8 cellular contexts compared by ENCODE assay signal in the genomic region with DNA sequence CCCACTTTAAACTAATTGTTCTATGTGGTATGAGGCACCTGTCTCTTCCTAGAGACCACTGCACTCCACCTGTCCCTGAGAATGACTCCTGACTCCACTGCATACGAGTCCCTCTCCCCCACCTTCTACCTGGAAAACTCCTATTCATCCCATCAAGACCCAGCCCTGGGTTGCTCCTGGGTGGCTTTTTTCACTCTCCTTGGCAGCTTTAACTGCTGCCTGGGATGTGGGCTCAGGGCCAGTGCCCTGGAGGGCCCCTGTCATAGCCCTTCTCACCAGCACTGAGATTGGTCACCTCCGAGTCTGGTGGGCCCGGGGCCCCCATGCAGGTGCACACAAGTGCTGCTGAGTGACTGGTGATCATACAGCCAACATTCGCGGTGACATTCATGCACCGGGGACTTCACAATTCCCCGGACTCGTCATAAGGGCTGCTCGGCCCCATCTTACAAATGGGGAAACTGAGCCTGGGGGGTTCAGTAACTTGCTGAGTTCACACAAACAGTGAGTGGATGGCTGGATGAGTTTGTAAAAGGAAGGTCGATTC. TPM values are rescaled to one million over a fixed set of nuclear protein-coding genes. Genes with fewer than 3 reads are reported as not detected.
DNase-seq lines count a peak whose midpoint lies in the region; ATAC-seq, FAIRE-seq and TF ChIP-seq lines count a peak whose summit lies in the region.

No MANE protein-coding gene starts in this region.

- no TSS peak for BruUV-seq in HepG2 (replicated peaks; lab: Mats Ljungman, UMichigan)

- H3K36me3 ChIP-seq in HepG2 (replicated peaks in 1 of 2; ENCODE audit: control insufficient read depth in 1 of 2, insufficient read depth in 2 of 2, low read length in 2 of 2) (no peaks in the 10 kb centered on the region), suprapubic skin (no peaks in the 10 kb centered on the region)

- H3K4me1 ChIP-seq in HepG2 (ENCODE audit: insufficient read depth, low read length) (peaks cover 39% of the 10 kb centered on the region), suprapubic skin (peaks cover 22% of the 10 kb centered on the region)

- H3K27me3 Mint-ChIP-seq in activated naive CD4-positive, alpha-beta T cell treated with anti-CD3 and anti-CD28 coated beads, Interleukin-2, amount 10 ng/mL, durations not matched to agents 7 days and 5 days = peaks cover 10% of the 10 kb centered on the region
- peaks cover 10% of the 10 kb centered on the region for H3K27me3 Mint-ChIP-seq in activated naive CD8-positive, alpha-beta T cell treated with anti-CD3 and anti-CD28 coated beads, Interleukin-2, amount 10 ng/mL, durations not matched to agents 7 days and 5 days

- H3K9me3 ChIP-seq in HepG2 (ENCODE audit: low read length) (no peaks in the 10 kb centered on the region), suprapubic skin (no peaks in the 10 kb centered on the region)

- H3K27me3 ChIP-seq in HepG2 (ENCODE audit: control insufficient read depth in 1 of 2, insufficient read depth in 2 of 2, low read length in 2 of 2) = peaks cover 0 to 15% of the 10 kb centered on the region in 2 experiments; a peak in 1 of 5 replicates
- no peaks in the 10 kb centered on the region for H3K27me3 ChIP-seq in suprapubic skin

- no peak overlapping the region for H3K27ac Mint-ChIP-seq in activated naive CD4-positive, alpha-beta T cell treated with anti-CD3 and anti-CD28 coated beads, Interleukin-2, amount 10 ng/mL, durations not matched to agents 7 days and 5 days
- no peak overlapping the region for H3K27ac Mint-ChIP-seq in activated naive CD8-positive, alpha-beta T cell treated with anti-CD3 and anti-CD28 coated beads, Interleukin-2, amount 10 ng/mL, durations not matched to agents 7 days and 5 days

- WGBS in HepG2 (ENCODE audit: low lambda C conversion rate) = 71% methylated on average over 10 of the region's 10 CpGs
- 60% methylated on average over 10 of the region's 10 CpGs for WGBS in suprapubic skin

- peak overlapping the region; percentile 73 for H3K4me3 Mint-ChIP-seq in activated naive CD4-positive, alpha-beta T cell treated with anti-CD3 and anti-CD28 coated beads, Interleukin-2, amount 10 ng/mL, durations not matched to agents 7 days and 5 days
- H3K4me3 Mint-ChIP-seq in activated naive CD8-positive, alpha-beta T cell treated with anti-CD3 and anti-CD28 coated beads, Interleukin-2, amount 10 ng/mL, durations not matched to agents 7 days and 5 days = peak overlapping the region; percentile 74

- peak overlapping the region; percentile 60; the same call in 1 of the 2 replicates for H3K9ac ChIP-seq in HepG2 (ENCODE audit: insufficient read depth, low read depth, low read length)

- no peak for ATAC-seq in activated naive CD8-positive, alpha-beta T cell treated with anti-CD3 and anti-CD28 coated beads, Interleukin-2, amount 10 ng/mL, durations not matched to agents 7 days and 5 days (ENCODE audit: low read depth)
- ATAC-seq in HepG2 = no peak
- no peak for ATAC-seq in GM21723 (IDR thresholded peaks at IDR 0.05; ENCODE audit: unreplicated experiment)

- no peak for FAIRE-seq in HepG2 (lab: Jason Lieb, UNC)

- H3K4me3 ChIP-seq in HepG2 (replicated peaks in 1 of 3; ENCODE audit: insufficient read depth in 1 of 3, low read depth in 2 of 3, low read length in 3 of 3) = peak overlapping the region; percentile 53 to 70 (median 58)
- H3K4me3 ChIP-seq in suprapubic skin = peak overlapping the region; percentile 48

- no peak for TF ChIP-seq RAD21 in HepG2 (CRISPR knock-in tag; IDR thresholded peaks at IDR 0.05)

- no peak overlapping the region for H2AFZ ChIP-seq in HepG2 (ENCODE audit: low read length)

- H3K79me2 ChIP-seq in HepG2 (ENCODE audit: insufficient read depth, low read length) = no peaks in the 10 kb centered on the region

- H3K4me1 Mint-ChIP-seq in activated naive CD4-positive, alpha-beta T cell treated with anti-CD3 and anti-CD28 coated beads, Interleukin-2, amount 10 ng/mL, durations not matched to agents 7 days and 5 days = peaks cover 21% of the 10 kb centered on the region
- peaks cover 4% of the 10 kb centered on the region for H3K4me1 Mint-ChIP-seq in activated naive CD8-positive, alpha-beta T cell treated with anti-CD3 and anti-CD28 coated beads, Interleukin-2, amount 10 ng/mL, durations not matched to agents 7 days and 5 days

- TF ChIP-seq POLR2A in HepG2 (IDR thresholded peaks at IDR 0.05; ENCODE audit: insufficient read depth in 1 of 2, low read depth in 2 of 2, low read length in 2 of 2) (no peak), suprapubic skin (IDR thresholded peaks at IDR 0.05) (no peak)

- DNase-seq in activated naive CD4-positive, alpha-beta T cell treated with anti-CD3 and anti-CD28 coated beads, Interleukin-2, amount 10 ng/mL, durations not matched to agents 7 days and 5 days = no peak
- DNase-seq in activated naive CD4-positive, alpha-beta T cell (lab: John Stamatoyannopoulos, UW) = no peak
- DNase-seq in activated naive CD8-positive, alpha-beta T cell treated with anti-CD3 and anti-CD28 coated beads, Interleukin-2, amount 10 ng/mL, durations not matched to agents 7 days and 5 days = no peak
- DNase-seq in HepG2 (ENCODE audit: low spot score) = no peak
- peak in 1 of 2 donors; percentile 63 for DNase-seq in suprapubic skin (ENCODE audit: low spot score in 2 of 2)
- DNase-seq in hypothalamus (lab: John Stamatoyannopoulos, UW) = no peak
- DNase-seq in NCI-H128 (lab: John Stamatoyannopoulos, UW; ENCODE audit: unreplicated experiment) = no peak

- H3K27ac ChIP-seq in HepG2 (ENCODE audit: extremely low read length, insufficient read depth, low read length) (no peak overlapping the region), suprapubic skin (no peak overlapping the region)

- no peaks in the 10 kb centered on the region for H4K20me1 ChIP-seq in HepG2 (ENCODE audit: insufficient read depth, low read length)

- in situ Hi-C loops in HepG2 (cut with HindIII; ENCODE audit: extremely low pct_ligation_motif_present, low pct_unique_long_range_greater_than_20kb) = no loop called here

- POLR2A ChIA-PET in activated naive CD8-positive, alpha-beta T cell treated with anti-CD3 and anti-CD28 coated beads, Interleukin-2, amount 10 ng/mL, durations not matched to agents 7 days and 5 days (lab: Charles Lee) = interaction anchor here (0.8 to 1.8 kb wide), 4 partner anchors 24 to 72 kb away, joined by 3 to 15 read pairs (median 6); partner anchors contain the start of gene TOLLIP
- POLR2A ChIA-PET in HepG2 (lab: Yijun Ruan, JAX) = interaction anchor here (0.7 kb wide), 1 partner anchor 16 kb away, joined by 3 read pairs; no protein-coding TSS in a partner anchor

- H3K4me2 ChIP-seq in HepG2 (ENCODE audit: low read depth, low read length) = peak overlapping the region; percentile 99

- intact Hi-C loops in HepG2 (cut with micrococcal nuclease; ENCODE audit: unreplicated experiment) = no loop called here

- TF ChIP-seq EP300 in HepG2 (IDR thresholded peaks at IDR 0.05; ENCODE audit: low read depth in 2 of 2, low read length in 2 of 2) = no peak
- TF ChIP-seq EP300 in HepG2 (CRISPR knock-in tag; IDR thresholded peaks at IDR 0.05; ENCODE audit: borderline replicate concordance) = no peak
- TF ChIP-seq EP300 in suprapubic skin (IDR thresholded peaks at IDR 0.05) = no peak

- CTCF ChIA-PET in activated naive CD4-positive, alpha-beta T cell treated with anti-CD3 and anti-CD28 coated beads, Interleukin-2, amount 10 ng/mL, durations not matched to agents 7 days and 5 days (lab: Charles Lee) = no interaction called here
- CTCF ChIA-PET in HepG2 (lab: Yijun Ruan, JAX; ENCODE audit: low intra/inter-chr PET ratio, low total read pairs) = no interaction called here

- peaks cover 6% of the 10 kb centered on the region for H3K9me3 Mint-ChIP-seq in activated naive CD4-positive, alpha-beta T cell treated with anti-CD3 and anti-CD28 coated beads, Interleukin-2, amount 10 ng/mL, durations not matched to agents 7 days and 5 days
- H3K9me3 Mint-ChIP-seq in activated naive CD8-positive, alpha-beta T cell treated with anti-CD3 and anti-CD28 coated beads, Interleukin-2, amount 10 ng/mL, durations not matched to agents 7 days and 5 days = peaks cover 7% of the 10 kb centered on the region

- H3K36me3 Mint-ChIP-seq in activated naive CD4-positive, alpha-beta T cell treated with anti-CD3 and anti-CD28 coated beads, Interleukin-2, amount 10 ng/mL, durations not matched to agents 7 days and 5 days = peaks cover 1% of the 10 kb centered on the region
- no peaks in the 10 kb centered on the region for H3K36me3 Mint-ChIP-seq in activated naive CD8-positive, alpha-beta T cell treated with anti-CD3 and anti-CD28 coated beads, Interleukin-2, amount 10 ng/mL, durations not matched to agents 7 days and 5 days

- TF ChIP-seq CTCF in HepG2 (CRISPR knock-in tag; IDR thresholded peaks at IDR 0.05) (no peak), suprapubic skin (IDR thresholded peaks at IDR 0.05) (no peak)

RNA-seq across cellular contexts. Expression of gene TOLLIP, which starts 25.9 kb away (rescaled TPM):
- 10 to 100 TPM; 36.7 to 37.5 TPM for total RNA-seq in activated naive CD8-positive, alpha-beta T cell treated with anti-CD3 and anti-CD28 coated beads, Interleukin-2, amount 10 ng/mL, durations not matched to agents 7 days and 5 days
- total RNA-seq in HepG2 (2016; rRNA removed; fragmentation: Illumina TruSeq; extraction: Trizol) (19.4 and 25.9 TPM in 2 replicates), suprapubic skin (100 to 1,000 TPM in 2 of 4 donors, 10 to 100 TPM in 2; 96.6 to 105 (median 100) TPM)
- 21.8 and 24.1 TPM in 2 replicates for total RNA-seq in HepG2 (2016; cell fraction: cytosol; rRNA removed; fragmentation: Illumina TruSeq; extraction: Trizol; ENCODE audit: low read depth)
- total RNA-seq in HepG2 (2016; cell fraction: insoluble cytoplasmic fraction; rRNA removed; fragmentation: Illumina TruSeq; extraction: Trizol) = 18.0 and 24.4 TPM in 2 replicates
- total RNA-seq in HepG2 (2016; cell fraction: membrane; rRNA removed; fragmentation: Illumina TruSeq; extraction: Trizol) = 16.0 and 17.9 TPM in 2 replicates
- 11.3 and 14.6 TPM in 2 replicates for total RNA-seq in HepG2 (2016; cell fraction: nucleus; rRNA removed; fragmentation: Illumina TruSeq; extraction: Trizol)
- polyA plus RNA-seq in HepG2 (2011; rRNA removed) = 44.2 and 47.5 TPM in 2 replicates
- 27.1 and 38.7 TPM in 2 replicates for polyA plus RNA-seq in HepG2 (2011; cell fraction: cytosol; rRNA removed)
- polyA plus RNA-seq in HepG2 (2011; cell fraction: nucleus; rRNA removed) = 59.6 and 61.9 TPM in 2 replicates
- polyA plus RNA-seq in HepG2 (2012) = 31.4 and 32.5 TPM in 2 replicates
- 23.1 and 26.1 TPM in 2 replicates for polyA plus RNA-seq in HepG2 (2016; cell fraction: cytosol; fragmentation: Illumina TruSeq; extraction: Trizol; ENCODE audit: low read depth)
- 40.7 and 53.4 TPM in 2 replicates for polyA plus RNA-seq in HepG2 (2016; cell fraction: insoluble cytoplasmic fraction; fragmentation: Illumina TruSeq; extraction: Trizol; ENCODE audit: low read depth)
- 25.9 and 29.3 TPM in 2 replicates for polyA plus RNA-seq in HepG2 (2016; cell fraction: membrane; fragmentation: Illumina TruSeq; extraction: Trizol; ENCODE audit: low read depth)
- polyA plus RNA-seq in HepG2 (2016; cell fraction: nucleus; fragmentation: Illumina TruSeq; extraction: Trizol; ENCODE audit: insufficient read depth, low read depth) = 27.5 and 35.7 TPM in 2 replicates
- 19.2 and 101 TPM in 2 replicates for polyA minus RNA-seq in HepG2 (2011; rRNA and poly(A)+ RNA removed; ENCODE audit: low replicate concordance)
- polyA minus RNA-seq in HepG2 (2011; cell fraction: cytosol; rRNA and poly(A)+ RNA removed) = 14.2 and 15.4 TPM in 2 replicates
- polyA minus RNA-seq in HepG2 (2011; cell fraction: nucleus; rRNA and poly(A)+ RNA removed) = 17.4 and 24.5 TPM in 2 replicates

RNA-seq across cellular contexts. Expression of gene BRSK2, which starts 54.4 kb away (rescaled TPM):
- under 1 TPM; 0.36 to 0.37 TPM for total RNA-seq in activated naive CD8-positive, alpha-beta T cell treated with anti-CD3 and anti-CD28 coated beads, Interleukin-2, amount 10 ng/mL, durations not matched to agents 7 days and 5 days
- total RNA-seq in HepG2 (2016; rRNA removed; fragmentation: Illumina TruSeq; extraction: Trizol) (0.84 and 1.1 TPM in 2 replicates), suprapubic skin (under 1 TPM in 2 of 4 donors, not detected in 2; 0.26 to 0.30 TPM)
- total RNA-seq in HepG2 (2016; cell fraction: cytosol; rRNA removed; fragmentation: Illumina TruSeq; extraction: Trizol; ENCODE audit: low read depth) = 0.35 and 0.40 TPM in 2 replicates
- total RNA-seq in HepG2 (2016; cell fraction: insoluble cytoplasmic fraction; rRNA removed; fragmentation: Illumina TruSeq; extraction: Trizol) = 0.19 and 0.93 TPM in 2 replicates
- 1.1 and 1.3 TPM in 2 replicates for total RNA-seq in HepG2 (2016; cell fraction: membrane; rRNA removed; fragmentation: Illumina TruSeq; extraction: Trizol)
- 1.3 and 1.7 TPM in 2 replicates for total RNA-seq in HepG2 (2016; cell fraction: nucleus; rRNA removed; fragmentation: Illumina TruSeq; extraction: Trizol)
- 0.74 and 2.3 TPM in 2 replicates for polyA plus RNA-seq in HepG2 (2011; rRNA removed)
- polyA plus RNA-seq in HepG2 (2011; cell fraction: cytosol; rRNA removed) = 0.62 and 0.65 TPM in 2 replicates
- polyA plus RNA-seq in HepG2 (2011; cell fraction: nucleus; rRNA removed) = 7.2 and 9.9 TPM in 2 replicates
- polyA plus RNA-seq in HepG2 (2012) = 0.54 and 1.4 TPM in 2 replicates
- 0.18 and 0.59 TPM in 2 replicates for polyA plus RNA-seq in HepG2 (2016; cell fraction: cytosol; fragmentation: Illumina TruSeq; extraction: Trizol; ENCODE audit: low read depth)
- polyA plus RNA-seq in HepG2 (2016; cell fraction: insoluble cytoplasmic fraction; fragmentation: Illumina TruSeq; extraction: Trizol; ENCODE audit: low read depth) = 0.59 and 0.72 TPM in 2 replicates
- 0.64 and 0.85 TPM in 2 replicates for polyA plus RNA-seq in HepG2 (2016; cell fraction: membrane; fragmentation: Illumina TruSeq; extraction: Trizol; ENCODE audit: low read depth)
- polyA plus RNA-seq in HepG2 (2016; cell fraction: nucleus; fragmentation: Illumina TruSeq; extraction: Trizol; ENCODE audit: insufficient read depth, low read depth) = 1.8 and 3.3 TPM in 2 replicates
- polyA minus RNA-seq in HepG2 (2011; rRNA and poly(A)+ RNA removed; ENCODE audit: low replicate concordance) = 0.62 and 1.2 TPM in 2 replicates
- 0.88 and 1.3 TPM in 2 replicates for polyA minus RNA-seq in HepG2 (2011; cell fraction: cytosol; rRNA and poly(A)+ RNA removed)
- 0.90 and 3.0 TPM in 2 replicates for polyA minus RNA-seq in HepG2 (2011; cell fraction: nucleus; rRNA and poly(A)+ RNA removed)
